Comparison of ENCODE assay signal across 13 cellular contexts in genomic region chr3:58206406-58207011, GRCh38. TPM values are rescaled to one million over a fixed set of nuclear protein-coding genes. Genes with fewer than 3 reads are reported as not detected.
DNase-seq lines count a peak whose midpoint lies in the region; ATAC-seq lines count a peak whose summit lies in the region.
"Had no signal": no experiment of that assay in that cellular context is flagged by ENCODE, and none has a peak within 500 bp of the region (broad histone marks: within the 10 kb centered on the region; RNA-seq: fewer than 3 reads in every experiment).

No MANE protein-coding gene starts in this region.

- peaks cover 4% of the 10 kb centered on the region for H3K36me3 Mint-ChIP-seq in activated naive CD8-positive, alpha-beta T cell
- H3K36me3 Mint-ChIP-seq in activated naive CD8-positive, alpha-beta T cell treated with anti-CD3 and anti-CD28 coated beads for 36 hours: peaks cover 3% of the 10 kb centered on the region

- peaks cover 3 to 12% of the 10 kb centered on the region in 2 donors for H3K4me1 ChIP-seq in esophagus (ENCODE audit: control insufficient read depth in 2 of 2, insufficient read depth in 2 of 2, low read length in 1 of 2)

- no peak overlapping the region for H3K4me3 Mint-ChIP-seq in activated naive CD8-positive, alpha-beta T cell
- H3K4me3 Mint-ChIP-seq in activated naive CD8-positive, alpha-beta T cell treated with anti-CD3 and anti-CD28 coated beads for 36 hours: no peak overlapping the region
- H3K4me3 Mint-ChIP-seq: CD4-positive, alpha-beta memory T cell; H9 had no signal

- H3K27me3 Mint-ChIP-seq in activated naive CD8-positive, alpha-beta T cell: peaks cover 5% of the 10 kb centered on the region
- H3K27me3 Mint-ChIP-seq in activated naive CD8-positive, alpha-beta T cell treated with anti-CD3 and anti-CD28 coated beads for 36 hours: peaks cover 11% of the 10 kb centered on the region

- H3K27ac Mint-ChIP-seq in activated naive CD8-positive, alpha-beta T cell: peak overlapping the region; percentile 16
- H3K27ac Mint-ChIP-seq in activated naive CD8-positive, alpha-beta T cell treated with anti-CD3 and anti-CD28 coated beads for 36 hours: no peak overlapping the region
- H3K27ac Mint-ChIP-seq: CD4-positive, alpha-beta memory T cell had no signal

- peaks cover 5% of the 10 kb centered on the region for H3K4me1 Mint-ChIP-seq in activated naive CD8-positive, alpha-beta T cell (ENCODE audit: low read depth)
- peaks cover 4% of the 10 kb centered on the region for H3K4me1 Mint-ChIP-seq in activated naive CD8-positive, alpha-beta T cell treated with anti-CD3 and anti-CD28 coated beads for 36 hours
- H3K4me1 Mint-ChIP-seq: H9 had no signal

- H3K27ac ChIP-seq in esophagus (ENCODE audit: low read depth in 2 of 2, low read length in 1 of 2): peak overlapping the region; percentile 11 to 76

- peaks cover 0 to 3% of the 10 kb centered on the region in 2 donors for H3K9me3 ChIP-seq in esophagus (ENCODE audit: control insufficient read depth in 2 of 2, insufficient read depth in 1 of 2, low read depth in 1 of 2, low read length in 1 of 2)

- H3K4me3 ChIP-seq in esophagus (ENCODE audit: low read depth in 1 of 2, low read length in 2 of 2): no peak overlapping the region

- 49 to 64% methylated on average over 5 of the region's 5 CpGs for WGBS in esophagus, 2 donors

- H3K9me3 Mint-ChIP-seq in activated naive CD8-positive, alpha-beta T cell (ENCODE audit: low read depth): peaks cover under 1% of the 10 kb centered on the region
- H3K9me3 Mint-ChIP-seq in activated naive CD8-positive, alpha-beta T cell treated with anti-CD3 and anti-CD28 coated beads for 36 hours: peaks cover 7% of the 10 kb centered on the region
- H3K9me3 Mint-ChIP-seq: H9 had no signal

- peak; percentile 98 for ATAC-seq in stimulated activated naive CD8-positive, alpha-beta T cell treated with anti-CD3 and anti-CD28 coated beads, Interleukin-15, Interleukin-2, amounts not matched to agents 100 U/mL and 50 U/mL, for 24 hours
- ATAC-seq in HG03354 (IDR thresholded peaks at IDR 0.05; ENCODE audit: poor library complexity, severe bottlenecking, unreplicated experiment) (no peak), GM21786 (IDR thresholded peaks at IDR 0.05; ENCODE audit: unreplicated experiment) (no peak)

- no peak for DNase-seq in activated naive CD8-positive, alpha-beta T cell treated with anti-CD3 and anti-CD28 coated beads for 36 hours
- DNase-seq in T1000 (lab: John Stamatoyannopoulos, UW) (peak; percentile 59), NCI-H128 (lab: John Stamatoyannopoulos, UW; ENCODE audit: unreplicated experiment) (no peak)
- peak; percentile 46 for DNase-seq in stimulated activated naive CD8-positive, alpha-beta T cell treated with anti-CD3 and anti-CD28 coated beads, Interleukin-15, Interleukin-2, amounts not matched to agents 100 U/mL and 50 U/mL, for 24 hours
- DNase-seq: CD4-positive, alpha-beta memory T cell; H9; islet precursor cell; retina had no signal

- no peaks in the 10 kb centered on the region for H3K27me3 ChIP-seq in esophagus (ENCODE audit: control insufficient read depth in 1 of 2, insufficient read depth in 2 of 2, low read length in 2 of 2)

- no peaks in the 10 kb centered on the region for H3K36me3 ChIP-seq in esophagus (ENCODE audit: control insufficient read depth in 2 of 2, insufficient read depth in 2 of 2, low read length in 1 of 2)

RNA-seq across cellular contexts. Expression of gene DNASE1L3, which starts 4.3 kb away (rescaled TPM):
- not detected for total RNA-seq in activated naive CD8-positive, alpha-beta T cell treated with anti-CD3 and anti-CD28 coated beads for 36 hours
- polyA plus RNA-seq in esophagus: 10 to 100 TPM in 1 of 2 donors, 1 to 10 TPM in 1; 7.5 to 39.3 TPM
- total RNA-seq: CD4-positive, alpha-beta memory T cell; H9; NCI-H460 had no signal
- polyA plus RNA-seq: CD4-positive, alpha-beta memory T cell had no signal

RNA-seq across cellular contexts. Expression of gene ABHD6, which starts 31.1 kb away (rescaled TPM):
- 1 to 10 TPM; 6.0 to 6.4 TPM for total RNA-seq in activated naive CD8-positive, alpha-beta T cell treated with anti-CD3 and anti-CD28 coated beads for 36 hours
- 1 to 10 TPM; 4.3 to 5.6 TPM for polyA plus RNA-seq in esophagus

Comparison
In these comparisons a context has a peak if more than half of its experiments do, and no peak if none do; other contexts are left out.
1. DNase-seq: peak in T1000 (single experiment) and stimulated activated naive CD8-positive, alpha-beta T cell treated with anti-CD3 and anti-CD28 coated beads, Interleukin-15, Interleukin-2, amounts not matched to agents 100 U/mL and 50 U/mL, for 24 hours (single experiment); none in activated naive CD8-positive, alpha-beta T cell treated with anti-CD3 and anti-CD28 coated beads for 36 hours (single experiment) and NCI-H128 (single experiment).